In the genomic region with DNA sequence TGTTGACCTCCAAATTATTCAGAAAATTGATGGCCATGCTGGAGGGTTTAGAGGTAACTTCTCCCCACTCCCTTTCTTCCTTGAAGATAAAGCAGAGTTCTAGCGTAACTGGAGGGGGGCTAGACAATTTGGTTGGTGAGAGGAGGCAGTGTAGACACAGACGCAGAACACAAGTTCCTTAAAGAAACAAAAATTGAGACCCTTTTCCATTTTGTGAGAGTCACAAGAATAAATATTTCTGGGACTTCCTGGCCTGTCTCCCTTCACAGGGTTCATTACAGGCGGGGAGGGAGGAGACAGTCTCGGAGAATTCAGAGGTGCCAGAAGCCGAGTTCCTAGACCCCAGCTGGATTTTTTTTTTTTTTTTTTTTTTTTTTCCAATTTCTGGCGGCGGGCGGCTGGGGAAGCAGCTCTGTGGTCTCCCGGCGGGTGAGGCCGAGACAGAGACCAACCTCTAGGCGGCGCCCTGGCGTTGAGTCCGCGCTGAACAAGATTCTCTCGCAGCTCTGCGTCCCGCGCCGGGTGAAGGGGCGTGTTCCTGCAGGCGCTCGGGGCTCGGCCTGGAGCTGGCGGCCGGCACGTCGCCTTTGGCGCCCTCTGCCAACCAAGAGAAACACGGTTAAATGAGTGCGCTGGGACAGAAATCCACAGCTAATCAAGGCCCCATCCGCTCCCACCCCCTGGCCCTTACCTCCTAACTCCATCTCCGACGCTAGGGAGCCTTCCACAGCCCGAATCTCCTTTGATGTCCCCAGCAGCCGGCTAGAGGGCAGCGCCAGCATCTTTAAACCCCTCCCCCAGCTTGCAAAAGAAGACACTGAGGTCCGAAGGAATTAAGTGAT, we compare ENCODE assay signal across 1 cellular context.
TF ChIP-seq lines count a peak whose summit lies in the region.

No MANE protein-coding gene starts in this region.

TF ChIP-seq in A549, 52 proteins besides CTCF, POLR2A, EP300 and RAD21 (continued from another document):
- TF ChIP-seq CHD2 (IDR thresholded peaks at IDR 0.05; ENCODE audit: low read length, partially characterized antibody) (no peak), KDM1A (IDR thresholded peaks at IDR 0.05; ENCODE audit: low read depth) (no peak), MAFK (IDR thresholded peaks at IDR 0.05; ENCODE audit: partially characterized antibody) (no peak), ZC3H11A (IDR thresholded peaks at IDR 0.05) (no peak)
TF ChIP-seq in A549: peak in this region for 7.
